In the genomic region with DNA sequence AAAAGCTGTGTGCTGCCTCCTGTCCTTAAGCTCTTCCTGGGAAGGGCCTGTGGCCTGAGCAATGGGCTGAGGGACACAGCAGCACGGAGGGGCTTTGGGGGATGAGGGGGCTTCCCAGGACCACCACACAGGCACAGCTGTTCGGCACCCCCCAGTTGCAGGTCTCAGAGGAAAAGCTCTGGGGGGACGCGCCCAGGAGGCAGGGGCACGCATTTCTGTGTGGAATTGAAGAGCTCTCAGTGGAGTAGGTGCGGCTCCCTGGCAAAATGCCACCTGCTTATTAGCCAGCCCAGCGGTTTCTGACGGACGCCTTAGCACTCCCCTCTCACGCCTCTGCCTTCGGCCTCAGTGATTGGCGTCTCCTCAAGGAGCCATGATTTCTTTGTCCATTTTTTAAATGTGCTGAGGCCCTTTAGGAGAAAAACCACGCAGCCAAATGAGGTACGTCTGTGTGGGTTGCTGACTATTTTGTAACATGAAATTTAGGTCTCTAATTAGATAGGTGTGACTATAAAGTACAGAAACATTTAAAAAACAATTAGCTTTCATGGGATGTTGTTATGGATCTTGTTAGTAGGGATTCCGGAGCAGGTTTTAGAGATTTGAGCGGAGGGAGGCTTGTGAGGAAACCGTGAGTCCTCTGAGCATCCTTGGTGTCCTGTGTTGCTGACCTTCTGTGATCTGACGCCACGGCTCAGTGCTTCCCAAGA, we compare ENCODE assay signal across 14 cellular contexts. TPM values are rescaled to one million over a fixed set of nuclear protein-coding genes. Genes with fewer than 3 reads are reported as not detected.
DNase-seq lines count a peak whose midpoint lies in the region; ATAC-seq lines count a peak whose summit lies in the region.
"Had no signal": no experiment of that assay in that cellular context is flagged by ENCODE, and none has a peak within 500 bp of the region (broad histone marks: within the 10 kb centered on the region; RNA-seq: fewer than 3 reads in every experiment).

No MANE protein-coding gene starts in this region.

- ATAC-seq in GM19397 (IDR thresholded peaks at IDR 0.05; ENCODE audit: unreplicated experiment), result no peak
- ATAC-seq: A549; stimulated activated naive CD8-positive, alpha-beta T cell treated with anti-CD3 and anti-CD28 coated beads, Interleukin-15, Interleukin-2, amounts not matched to agents 100 U/mL and 50 U/mL, for 24 hours had no signal

- DNase-seq in NCI-H1436 (lab: John Stamatoyannopoulos, UW), result peak; percentile 45
- no peak for DNase-seq in NCI-H1436 treated with DMSO at 0.1 percent for 48 hours (lab: John Stamatoyannopoulos, UW)
- peak; percentile 61 for DNase-seq in NCI-H1105 (lab: John Stamatoyannopoulos, UW)
- peak; percentile 11 for DNase-seq in astrocyte of the hippocampus (ENCODE audit: low read depth, low spot score)
- peak; percentile 58 for DNase-seq in posterior vena cava (ENCODE audit: low spot score)
- DNase-seq in NCI-H774 (lab: John Stamatoyannopoulos, UW), result no peak
- DNase-seq in activated naive CD4-positive, alpha-beta T cell treated with Interleukin-2 at 50 U/mL for 16 hours, result no peak
- DNase-seq: activated CD8-positive, alpha-beta memory T cell treated with anti-CD3 and anti-CD28 coated beads for 24 hours; mesendoderm; NCI-H446 treated with DMSO at 0.1 percent for 48 hours; stimulated activated naive CD8-positive, alpha-beta T cell treated with anti-CD3 and anti-CD28 coated beads, Interleukin-15, Interleukin-2, amounts not matched to agents 100 U/mL and 50 U/mL, for 24 hours had no signal

- intact Hi-C loops in posterior vena cava (cut with DNase I), result no loop called here

RNA-seq across cellular contexts. Expression of gene MCF2L, which starts 4.0 kb away (rescaled TPM):
- total RNA-seq in posterior vena cava, result 10 to 100 TPM; 28.6 to 33.1 TPM
- total RNA-seq: M059J had no signal

Comparison
In these comparisons a context has a peak if more than half of its experiments do, and no peak if none do; other contexts are left out.
1. DNase-seq: peak in NCI-H1436 (single experiment), NCI-H1105 (single experiment), astrocyte of the hippocampus (single experiment) and posterior vena cava (single experiment); none in NCI-H1436 treated with DMSO at 0.1 percent for 48 hours (single experiment), NCI-H774 (single experiment) and activated naive CD4-positive, alpha-beta T cell treated with Interleukin-2 at 50 U/mL for 16 hours (single experiment).